ENCODE assay signal across 33 cellular contexts in genomic region chr3:14700891-14701290, GRCh38. TPM values are rescaled to one million over a fixed set of nuclear protein-coding genes. Genes with fewer than 3 reads are reported as not detected.
"Had no signal": no experiment of that assay in that cellular context is flagged by ENCODE, and none has a peak within 500 bp of the region (broad histone marks: within the 10 kb centered on the region; RNA-seq: fewer than 3 reads in every experiment).

No MANE protein-coding gene starts in this region.

- H3K27ac Mint-ChIP-seq: activated B cell treated with CpG ODN at 0.5 μM for 24 hours; activated CD4-positive, alpha-beta memory T cell treated with anti-CD3 and anti-CD28 coated beads for 36 hours; activated CD4-positive, alpha-beta T cell treated with anti-CD3 and anti-CD28 coated beads, Interleukin-2, amount 10 ng/mL, durations not matched to agents 24 days and 14 days; activated CD8-positive, alpha-beta T cell treated with anti-CD3 and anti-CD28 coated beads for 36 hours; activated naive CD4-positive, alpha-beta T cell treated with anti-CD3 and anti-CD28 coated beads, Interleukin-2, amount 10 ng/mL, durations not matched to agents 7 days and 5 days; activated naive CD4-positive, alpha-beta T cell treated with anti-CD3 and anti-CD28 coated beads, Interleukin-2, amount 50 U/mL, for 24 hours; activated naive CD8-positive, alpha-beta T cell; activated naive CD8-positive, alpha-beta T cell treated with anti-CD3 and anti-CD28 coated beads, Interleukin-2, amount 10 ng/mL, durations not matched to agents 7 days and 5 days; activated naive CD8-positive, alpha-beta T cell treated with anti-CD3 and anti-CD28 coated beads, Interleukin-2, amount 50 U/mL, for 24 hours; activated T-cell treated with anti-CD3 and anti-CD28 coated beads, Interleukin-2, amount 50 U/mL, for 24 hours; activated T-helper 1 cell treated with anti-CD3 and anti-CD28 coated beads, Interleukin-12 subunit alpha, Interleukin-12 subunit beta, Interleukin-2, Interleukin-4 antibody, amounts not matched to agents 30 ng/mL and 10 ng/mL and 1 ng/mL, durations not matched to agents 14 hours and 24 hours and 36 hours; activated T-helper 17 cell treated with anti-CD3 and anti-CD28 coated beads, Interleukin-2, amount 50 U/mL, for 72 hours; brain; T-helper 1 cell treated with Interleukin-12 subunit alpha and Interleukin-12 subunit beta and Interleukin-4 antibody, amounts not matched to agents 30 μg/mL and 1 μg/mL, for 36 hours; T-helper 2 cell treated with Interferon-gamma antibody and Interleukin-4, amounts not matched to agents 5 μg/mL and 100 μg/mL, for 36 hours had no signal

- ATAC-seq: activated CD8-positive, alpha-beta T cell treated with anti-CD3 and anti-CD28 coated beads for 36 hours; activated naive CD8-positive, alpha-beta T cell treated with anti-CD3 and anti-CD28 coated beads, Interleukin-2, amount 50 U/mL, for 24 hours; activated T-helper 17 cell treated with anti-CD3 and anti-CD28 coated beads, Interleukin-2, amount 50 U/mL, for 72 hours had no signal

- H3K4me1 Mint-ChIP-seq: activated B cell treated with CpG ODN at 0.5 μM for 24 hours; activated CD4-positive, alpha-beta T cell treated with anti-CD3 and anti-CD28 coated beads, Interleukin-2, amount 10 ng/mL, durations not matched to agents 24 days and 14 days; activated naive CD4-positive, alpha-beta T cell treated with anti-CD3 and anti-CD28 coated beads, Interleukin-2, amount 10 ng/mL, durations not matched to agents 7 days and 5 days; activated naive CD4-positive, alpha-beta T cell treated with anti-CD3 and anti-CD28 coated beads, Interleukin-2, amount 50 U/mL, for 24 hours; activated naive CD8-positive, alpha-beta T cell treated with anti-CD3 and anti-CD28 coated beads, Interleukin-2, amount 10 ng/mL, durations not matched to agents 7 days and 5 days; activated naive CD8-positive, alpha-beta T cell treated with anti-CD3 and anti-CD28 coated beads, Interleukin-2, amount 50 U/mL, for 24 hours; activated T-helper 17 cell treated with anti-CD3 and anti-CD28 coated beads, Interleukin-2, amount 50 U/mL, for 72 hours; central memory CD8-positive, alpha-beta T cell had no signal

- DNase-seq: activated B cell treated with CpG ODN at 0.5 μM for 24 hours; activated CD4-positive, alpha-beta memory T cell treated with anti-CD3 and anti-CD28 coated beads for 36 hours; activated CD4-positive, alpha-beta T cell treated with anti-CD3 and anti-CD28 coated beads for 4 hours; activated CD4-positive, alpha-beta T cell treated with anti-CD3 and anti-CD28 coated beads, Interleukin-2, amount 50 U/mL, for 1 hour; activated CD4-positive, alpha-beta T cell treated with anti-CD3 and anti-CD28 coated beads, Interleukin-2, amount 50 U/mL, for 4 hours; activated CD4-positive, CD25-positive, alpha-beta regulatory T cell treated with anti-CD3 and anti-CD28 coated beads, Interleukin-2, amount 50 U/mL, for 72 hours; activated CD8-positive, alpha-beta memory T cell treated with anti-CD3 and anti-CD28 coated beads, Interleukin-2, amount 50 U/mL, for 4 hours; activated CD8-positive, alpha-beta T cell treated with anti-CD3 and anti-CD28 coated beads for 36 hours; activated effector memory CD4-positive, alpha-beta T cell treated with anti-CD3 and anti-CD28 coated beads, Interleukin-2, amount 50 U/mL, for 16 hours; activated naive CD4-positive, alpha-beta T cell treated with anti-CD3 and anti-CD28 coated beads, Interleukin-2, amount 10 ng/mL, durations not matched to agents 7 days and 5 days; activated naive CD4-positive, alpha-beta T cell treated with Interleukin-2 at 50 U/mL for 16 hours; activated naive CD8-positive, alpha-beta T cell treated with anti-CD3 and anti-CD28 coated beads, Interleukin-2, amount 10 ng/mL, durations not matched to agents 7 days and 5 days; activated naive CD8-positive, alpha-beta T cell treated with anti-CD3 and anti-CD28 coated beads, Interleukin-2, amount 50 U/mL, for 24 hours; activated T-cell treated with anti-CD3 and anti-CD28 coated beads for 4 hours; activated T-cell treated with anti-CD3 and anti-CD28 coated beads, Interleukin-2, amount 50 U/mL, for 24 hours; activated T-cell treated with anti-CD3 and anti-CD28 coated beads, Interleukin-2, amount 50 U/mL, for 48 hours; amygdala; anterior cingulate cortex; caudate nucleus; cerebellar nuclear complex; T-helper 1 cell; T-helper 2 cell; T-helper 9 cell had no signal

- H3K36me3 Mint-ChIP-seq: activated CD4-positive, alpha-beta memory T cell treated with anti-CD3 and anti-CD28 coated beads for 36 hours; activated naive CD4-positive, alpha-beta T cell treated with anti-CD3 and anti-CD28 coated beads, Interleukin-2, amount 10 ng/mL, durations not matched to agents 7 days and 5 days; brain had no signal

- H3K27me3 Mint-ChIP-seq: activated B cell treated with CpG ODN at 0.5 μM for 24 hours; activated CD4-positive, alpha-beta memory T cell treated with anti-CD3 and anti-CD28 coated beads for 36 hours; activated CD4-positive, alpha-beta T cell treated with anti-CD3 and anti-CD28 coated beads, Interleukin-2, amount 10 ng/mL, durations not matched to agents 24 days and 14 days; activated CD8-positive, alpha-beta T cell treated with anti-CD3 and anti-CD28 coated beads for 36 hours; activated naive CD4-positive, alpha-beta T cell treated with anti-CD3 and anti-CD28 coated beads, Interleukin-2, amount 10 ng/mL, durations not matched to agents 7 days and 5 days; activated naive CD4-positive, alpha-beta T cell treated with anti-CD3 and anti-CD28 coated beads, Interleukin-2, amount 50 U/mL, for 24 hours; activated naive CD8-positive, alpha-beta T cell; activated naive CD8-positive, alpha-beta T cell treated with anti-CD3 and anti-CD28 coated beads, Interleukin-2, amount 10 ng/mL, durations not matched to agents 7 days and 5 days; activated naive CD8-positive, alpha-beta T cell treated with anti-CD3 and anti-CD28 coated beads, Interleukin-2, amount 50 U/mL, for 24 hours; central memory CD8-positive, alpha-beta T cell had no signal

- H3K9me3 Mint-ChIP-seq: activated B cell treated with CpG ODN at 0.5 μM for 24 hours; activated CD4-positive, alpha-beta memory T cell treated with anti-CD3 and anti-CD28 coated beads for 36 hours; activated CD8-positive, alpha-beta T cell treated with anti-CD3 and anti-CD28 coated beads for 36 hours; activated naive CD4-positive, alpha-beta T cell treated with anti-CD3 and anti-CD28 coated beads, Interleukin-2, amount 10 ng/mL, durations not matched to agents 7 days and 5 days; activated naive CD8-positive, alpha-beta T cell treated with anti-CD3 and anti-CD28 coated beads, Interleukin-2, amount 50 U/mL, for 24 hours; activated T-cell treated with anti-CD3 and anti-CD28 coated beads, Interleukin-2, amount 50 U/mL, for 24 hours; activated T-helper 1 cell treated with anti-CD3 and anti-CD28 coated beads, Interleukin-12 subunit alpha, Interleukin-12 subunit beta, Interleukin-2, Interleukin-4 antibody, amounts not matched to agents 30 ng/mL and 10 ng/mL and 1 ng/mL, durations not matched to agents 14 hours and 24 hours and 36 hours; central memory CD8-positive, alpha-beta T cell; T-helper 1 cell treated with Interleukin-12 subunit alpha and Interleukin-12 subunit beta and Interleukin-4 antibody, amounts not matched to agents 30 μg/mL and 1 μg/mL, for 36 hours had no signal

- H3K4me3 Mint-ChIP-seq: activated B cell treated with CpG ODN at 0.5 μM for 24 hours; activated CD4-positive, alpha-beta memory T cell treated with anti-CD3 and anti-CD28 coated beads for 36 hours; activated CD4-positive, alpha-beta T cell treated with anti-CD3 and anti-CD28 coated beads, Interleukin-2, amount 10 ng/mL, durations not matched to agents 24 days and 14 days; activated CD8-positive, alpha-beta T cell treated with anti-CD3 and anti-CD28 coated beads for 36 hours; activated naive CD4-positive, alpha-beta T cell treated with anti-CD3 and anti-CD28 coated beads, Interleukin-2, amount 10 ng/mL, durations not matched to agents 7 days and 5 days; activated naive CD4-positive, alpha-beta T cell treated with anti-CD3 and anti-CD28 coated beads, Interleukin-2, amount 50 U/mL, for 24 hours; activated naive CD8-positive, alpha-beta T cell; activated naive CD8-positive, alpha-beta T cell treated with anti-CD3 and anti-CD28 coated beads, Interleukin-2, amount 10 ng/mL, durations not matched to agents 7 days and 5 days; activated naive CD8-positive, alpha-beta T cell treated with anti-CD3 and anti-CD28 coated beads, Interleukin-2, amount 50 U/mL, for 24 hours; activated T-cell treated with anti-CD3 and anti-CD28 coated beads, Interleukin-2, amount 50 U/mL, for 24 hours; activated T-helper 1 cell treated with anti-CD3 and anti-CD28 coated beads, Interleukin-12 subunit alpha, Interleukin-12 subunit beta, Interleukin-2, Interleukin-4 antibody, amounts not matched to agents 30 ng/mL and 10 ng/mL and 1 ng/mL, durations not matched to agents 14 hours and 24 hours and 36 hours; activated T-helper 17 cell treated with anti-CD3 and anti-CD28 coated beads, Interleukin-2, amount 50 U/mL, for 72 hours; brain; central memory CD8-positive, alpha-beta T cell; T-helper 1 cell treated with Interleukin-12 subunit alpha and Interleukin-12 subunit beta and Interleukin-4 antibody, amounts not matched to agents 30 μg/mL and 1 μg/mL, for 36 hours; T-helper 2 cell treated with Interferon-gamma antibody and Interleukin-4, amounts not matched to agents 5 μg/mL and 100 μg/mL, for 36 hours had no signal

RNA-seq across cellular contexts. Expression of gene C3orf20, which starts 25.9 kb away (rescaled TPM):
- total RNA-seq: ascending aorta had no signal
